ENCODE assay signal across 8 cellular contexts in genomic region chr1:67427947-67428346, GRCh38. TPM values are rescaled to one million over a fixed set of nuclear protein-coding genes. Genes with fewer than 3 reads are reported as not detected.
A peak's percentile ranks its signal among the peaks of the same experiment; 100 is the strongest.
DNase-seq lines count a peak whose midpoint lies in the region; ATAC-seq, FAIRE-seq and TF ChIP-seq lines count a peak whose summit lies in the region.

No MANE protein-coding gene starts in this region.

- DNase-seq in GM12891 (ENCODE audit: insufficient read length, low spot score) = no peak
- no peak for DNase-seq in T-cell
- DNase-seq in fibroblast of villous mesenchyme (ENCODE audit: low read depth) = no peak
- DNase-seq in gastrocnemius medialis = no peak
- DNase-seq in NCI-H226 = no peak
- no peak for DNase-seq in NCI-H2227 treated with DMSO at 0.1 percent for 48 hours (lab: John Stamatoyannopoulos, UW)
- DNase-seq in GM19240 (ENCODE audit: insufficient read length, low spot score) = no peak
- DNase-seq in sciatic nerve (ENCODE audit: low spot score) = no peak

- no peak for ATAC-seq in T-cell (replicated peaks in 1 of 4)
- ATAC-seq in gastrocnemius medialis = no peak
- ATAC-seq in sciatic nerve = no peak

- no peaks in the 10 kb centered on the region for H3K9me3 Mint-ChIP-seq in T-cell

- CTCF ChIA-PET in T-cell (lab: Charles Lee) = interaction anchor here (0.5 to 1.6 kb wide), 5 partner anchors 20 to 216 kb away, joined by 3 to 6 read pairs (median 3); no protein-coding TSS in a partner anchor

- peaks cover 5 to 31% of the 10 kb centered on the region in 2 donors for H3K36me3 ChIP-seq in gastrocnemius medialis

- no peaks in the 10 kb centered on the region for H3K27me3 Mint-ChIP-seq in T-cell

- H3K27ac Mint-ChIP-seq in T-cell = peak overlapping the region; percentile 18 to 71

- H3K36me3 Mint-ChIP-seq in T-cell = peaks cover 43% of the 10 kb centered on the region

- TF ChIP-seq POLR2A in GM12891 (IDR thresholded peaks at IDR 0.05; ENCODE audit: low read depth, low read length) (no peak), gastrocnemius medialis (IDR thresholded peaks at IDR 0.05) (no peak)

- peak overlapping the region; percentile 91 to 100 (median 98) for H3K4me3 Mint-ChIP-seq in T-cell

- POLR2A ChIA-PET in T-cell (lab: Charles Lee) = interaction anchor here (0.6 to 2.7 kb wide), 4 partner anchors 8 to 495 kb away, joined by 3 to 10 read pairs (median 3); no protein-coding TSS in a partner anchor

- H3K9me3 ChIP-seq in gastrocnemius medialis = no peaks in the 10 kb centered on the region

- peaks cover 49 to 57% of the 10 kb centered on the region in 2 donors for H3K4me1 ChIP-seq in gastrocnemius medialis

- peak overlapping the region; percentile 93 to 99 (median 97) for H3K27ac ChIP-seq in gastrocnemius medialis

- FAIRE-seq in GM12891 (lab: Jason Lieb, UNC) = peak; percentile 5

- intact Hi-C loops in gastrocnemius medialis (cut with DNase I; ENCODE audit: low total_unique reads) = no loop called here
- intact Hi-C loops in sciatic nerve (cut with DNase I) = loop anchor here (5.0 kb wide), 1 partner anchor 614 kb away; no protein-coding TSS in a partner anchor

- TF ChIP-seq CTCF in fibroblast of villous mesenchyme (IDR thresholded peaks at IDR 0.05; ENCODE audit: insufficient read depth, low read depth, low read length) = no peak
- TF ChIP-seq CTCF in gastrocnemius medialis (IDR thresholded peaks at IDR 0.05 in 4 of 5, conservative IDR thresholded peaks at IDR 0.05 in 1 of 5) = no peak

- in situ Hi-C loops in gastrocnemius medialis (cut with MboI; ENCODE audit: low sequenced_read_pairs in 4 of 4) = no loop called here

- H3K27me3 ChIP-seq in gastrocnemius medialis = no peaks in the 10 kb centered on the region

- peak overlapping the region; percentile 97 for H3K4me3 ChIP-seq in fibroblast of villous mesenchyme (ENCODE audit: low read depth, low read length)
- peak overlapping the region; percentile 82 to 96 (median 90) for H3K4me3 ChIP-seq in gastrocnemius medialis

- H3K4me1 Mint-ChIP-seq in T-cell = peaks cover 57 to 77% (median 61%) of the 10 kb centered on the region in 3 donors

TF ChIP-seq in GM12891, 5 proteins besides CTCF, POLR2A, EP300 and RAD21:
- TF ChIP-seq TAF1 (IDR thresholded peaks at IDR 0.05; ENCODE audit: low read depth, low read length) (no peak), PAX5 (IDR thresholded peaks at IDR 0.05; ENCODE audit: insufficient read depth, low read length, severe bottlenecking) (no peak), POU2F2 (IDR thresholded peaks at IDR 0.05; ENCODE audit: low read depth, low read length) (no peak), POLR2AphosphoS5 (IDR thresholded peaks at IDR 0.05; ENCODE audit: low read depth, low read length) (no peak), SPI1 (IDR thresholded peaks at IDR 0.05; ENCODE audit: low read depth, low read length) (no peak)

RNA-seq across cellular contexts. Expression of gene SERBP1, which starts 2.3 kb away (rescaled TPM):
- polyA plus RNA-seq in GM12891 (2012; ENCODE audit: low read depth, missing spikeins) = 331 TPM
- total RNA-seq in T-cell = 100 to 1,000 TPM; 125 to 157 (median 154) TPM
- 108 and 162 TPM in 2 replicates for total RNA-seq in fibroblast of villous mesenchyme
- 100 to 1,000 TPM; 249 to 353 (median 311) TPM for total RNA-seq in gastrocnemius medialis
- total RNA-seq in sciatic nerve = 152 TPM
